Comparison of ENCODE assay signal across 9 cellular contexts in genomic region chr14:103108749-103109207, GRCh38. TPM values are rescaled to one million over a fixed set of nuclear protein-coding genes. Genes with fewer than 3 reads are reported as not detected.
A peak's percentile ranks its signal among the peaks of the same experiment; 100 is the strongest.
DNase-seq lines count a peak whose midpoint lies in the region; ATAC-seq, FAIRE-seq and TF ChIP-seq lines count a peak whose summit lies in the region.
"Had no signal": no experiment of that assay in that cellular context is flagged by ENCODE, and none has a peak within 500 bp of the region (broad histone marks: within the 10 kb centered on the region; RNA-seq: fewer than 3 reads in every experiment).

No MANE protein-coding gene starts in this region.

- no peaks in the 10 kb centered on the region for H3K79me2 ChIP-seq in astrocyte (ENCODE audit: insufficient read depth, low read length)

- TF ChIP-seq EP300 in stomach (IDR thresholded peaks at IDR 0.05) = no peak

- peak overlapping the region; percentile 59 for H3K4me2 ChIP-seq in astrocyte (ENCODE audit: low read length)

- intact Hi-C loops in activated CD4-positive, alpha-beta memory T cell treated with anti-CD3 and anti-CD28 coated beads for 36 hours (cut with micrococcal nuclease) = loop anchor here (5.0 kb wide), 1 partner anchor 79 kb away; no protein-coding TSS in a partner anchor
- intact Hi-C loops in stomach (cut with DNase I; ENCODE audit: low total_unique reads) (loop anchor here (10.0 kb wide), 1 partner anchor 186 kb away; no protein-coding TSS in a partner anchor), left ventricle myocardium inferior (cut with micrococcal nuclease) (loop anchor here (5.0 to 10.0 kb wide), 2 partner anchors 76 to 184 kb away; no protein-coding TSS in a partner anchor)

- H3K4me3 ChIP-seq in HUES48 (ENCODE audit: low read depth, low read length) = no peak overlapping the region
- H3K4me3 ChIP-seq in astrocyte (ENCODE audit: insufficient read depth, low read depth, low read length) = no peak overlapping the region
- H3K4me3 ChIP-seq in stomach = no peak overlapping the region
- H3K4me3 ChIP-seq in left ventricle myocardium inferior = no peak overlapping the region

- DNase-seq in activated CD4-positive, alpha-beta memory T cell treated with anti-CD3 and anti-CD28 coated beads for 36 hours = peak; percentile 60
- DNase-seq in activated CD4-positive, alpha-beta memory T cell treated with anti-CD3 and anti-CD28 coated beads, Interleukin-2, amount 10 ng/mL, durations not matched to agents 7 days and 5 days = no peak
- peak; percentile 20 for DNase-seq in astrocyte (ENCODE audit: low read depth)
- DNase-seq in stomach = no peak
- DNase-seq in left ventricle myocardium inferior = no peak
- DNase-seq: Calu3 had no signal

- no peak overlapping the region for H2AFZ ChIP-seq in astrocyte (ENCODE audit: low read depth, low read length)

- H3K9me3 ChIP-seq in HUES48 (ENCODE audit: control insufficient read depth, insufficient read depth, low read length) (no peaks in the 10 kb centered on the region), astrocyte (ENCODE audit: insufficient read depth, low read depth, low read length) (no peaks in the 10 kb centered on the region), stomach (no peaks in the 10 kb centered on the region), left ventricle myocardium inferior (replicated peaks) (no peaks in the 10 kb centered on the region)

- CTCF ChIA-PET in activated CD4-positive, alpha-beta memory T cell treated with anti-CD3 and anti-CD28 coated beads for 36 hours (lab: Charles Lee) = no interaction called here
- CTCF ChIA-PET in activated CD4-positive, alpha-beta memory T cell treated with anti-CD3 and anti-CD28 coated beads, Interleukin-2, amount 10 ng/mL, durations not matched to agents 7 days and 5 days (lab: Charles Lee) = no interaction called here

- 38 to 70% (median 57%) methylated on average over 4 to 9 of the region's 9 CpGs for WGBS in stomach, 5 donors

- no peak for TF ChIP-seq POLR2A in stomach (IDR thresholded peaks at IDR 0.05)

- no peak for FAIRE-seq in astrocyte (lab: Jason Lieb, UNC)

- TF ChIP-seq CTCF in astrocyte (IDR thresholded peaks at IDR 0.05; ENCODE audit: insufficient read depth, low read depth, low read length) (no peak), stomach (IDR thresholded peaks at IDR 0.05) (no peak), left ventricle myocardium inferior (IDR thresholded peaks at IDR 0.05; ENCODE audit: borderline replicate concordance) (no peak)

- H3K27ac ChIP-seq in HUES48 (ENCODE audit: low read depth, low read length) = peak overlapping the region; percentile 67
- H3K27ac ChIP-seq in astrocyte (ENCODE audit: low read depth, low read length) = peak overlapping the region; percentile 9
- H3K27ac ChIP-seq in stomach = peak overlapping the region in 4 of 5 donors; percentile 28 to 47 (median 38)
- H3K27ac ChIP-seq in left ventricle myocardium inferior (replicated peaks) = no peak overlapping the region

- no peak for ATAC-seq in HG02763 (IDR thresholded peaks at IDR 0.05; ENCODE audit: unreplicated experiment)
- no peak for ATAC-seq in GM18498 (IDR thresholded peaks at IDR 0.05; ENCODE audit: unreplicated experiment)

- H3K4me3 Mint-ChIP-seq in activated CD4-positive, alpha-beta memory T cell treated with anti-CD3 and anti-CD28 coated beads for 36 hours = no peak overlapping the region
- H3K4me3 Mint-ChIP-seq in activated CD4-positive, alpha-beta memory T cell treated with anti-CD3 and anti-CD28 coated beads, Interleukin-2, amount 10 ng/mL, durations not matched to agents 7 days and 5 days = no peak overlapping the region
- H3K4me3 Mint-ChIP-seq in astrocyte (ENCODE audit: unreplicated experiment) = no peak overlapping the region

- H3K9ac ChIP-seq in HUES48 (ENCODE audit: low read depth, low read length) (no peak overlapping the region), astrocyte (ENCODE audit: low read length) (no peak overlapping the region)

- peaks cover 19% of the 10 kb centered on the region for H3K27me3 Mint-ChIP-seq in activated CD4-positive, alpha-beta memory T cell treated with anti-CD3 and anti-CD28 coated beads for 36 hours
- peaks cover 11% of the 10 kb centered on the region for H3K27me3 Mint-ChIP-seq in activated CD4-positive, alpha-beta memory T cell treated with anti-CD3 and anti-CD28 coated beads, Interleukin-2, amount 10 ng/mL, durations not matched to agents 7 days and 5 days
- H3K27me3 Mint-ChIP-seq in astrocyte (ENCODE audit: low read depth, unreplicated experiment) = peaks cover 7% of the 10 kb centered on the region

- peaks cover 29% of the 10 kb centered on the region for H3K27me3 ChIP-seq in HUES48 (ENCODE audit: control insufficient read depth, insufficient read depth, low read length)
- H3K27me3 ChIP-seq in astrocyte (ENCODE audit: insufficient read depth, low read length) = peaks cover 9% of the 10 kb centered on the region
- peaks cover 0 to 19% (median 10%) of the 10 kb centered on the region in 3 donors for H3K27me3 ChIP-seq in stomach
- peaks cover 17% of the 10 kb centered on the region for H3K27me3 ChIP-seq in left ventricle myocardium inferior (ENCODE audit: low read depth)

- POLR2A ChIA-PET in activated CD4-positive, alpha-beta memory T cell treated with anti-CD3 and anti-CD28 coated beads for 36 hours (lab: Charles Lee) = no interaction called here
- POLR2A ChIA-PET in activated CD4-positive, alpha-beta memory T cell treated with anti-CD3 and anti-CD28 coated beads, Interleukin-2, amount 10 ng/mL, durations not matched to agents 7 days and 5 days (lab: Charles Lee) = interaction anchor here (0.7 kb wide), 1 partner anchor 523 kb away, joined by 3 read pairs; no protein-coding TSS in a partner anchor

- H3K36me3 ChIP-seq in HUES48 (ENCODE audit: control insufficient read depth, insufficient read depth, low read length) (no peaks in the 10 kb centered on the region), astrocyte (ENCODE audit: insufficient read depth, low read length) (no peaks in the 10 kb centered on the region), stomach (no peaks in the 10 kb centered on the region), left ventricle myocardium inferior (no peaks in the 10 kb centered on the region)

- no peak overlapping the region for H3K27ac Mint-ChIP-seq in activated CD4-positive, alpha-beta memory T cell treated with anti-CD3 and anti-CD28 coated beads for 36 hours
- H3K27ac Mint-ChIP-seq in activated CD4-positive, alpha-beta memory T cell treated with anti-CD3 and anti-CD28 coated beads, Interleukin-2, amount 10 ng/mL, durations not matched to agents 7 days and 5 days = no peak overlapping the region
- H3K27ac Mint-ChIP-seq in astrocyte (ENCODE audit: unreplicated experiment) = peak overlapping the region; percentile 18

- no peaks in the 10 kb centered on the region for H4K20me1 ChIP-seq in astrocyte (ENCODE audit: insufficient read depth, low read length)

- H3K4me1 ChIP-seq in HUES48 (ENCODE audit: control insufficient read depth, insufficient read depth, low read length) (peaks cover 29% of the 10 kb centered on the region), astrocyte (ENCODE audit: insufficient read depth, low read length) (peaks cover 33% of the 10 kb centered on the region), stomach (peaks cover 55 to 69% (median 57%) of the 10 kb centered on the region in 4 donors), left ventricle myocardium inferior (peaks cover 49% of the 10 kb centered on the region)

- H3K9me3 Mint-ChIP-seq in activated CD4-positive, alpha-beta memory T cell treated with anti-CD3 and anti-CD28 coated beads for 36 hours = no peaks in the 10 kb centered on the region
- no peaks in the 10 kb centered on the region for H3K9me3 Mint-ChIP-seq in activated CD4-positive, alpha-beta memory T cell treated with anti-CD3 and anti-CD28 coated beads, Interleukin-2, amount 10 ng/mL, durations not matched to agents 7 days and 5 days
- peaks cover 3% of the 10 kb centered on the region for H3K9me3 Mint-ChIP-seq in astrocyte (ENCODE audit: unreplicated experiment)

- H3K36me3 Mint-ChIP-seq in activated CD4-positive, alpha-beta memory T cell treated with anti-CD3 and anti-CD28 coated beads for 36 hours = no peaks in the 10 kb centered on the region
- H3K36me3 Mint-ChIP-seq in activated CD4-positive, alpha-beta memory T cell treated with anti-CD3 and anti-CD28 coated beads, Interleukin-2, amount 10 ng/mL, durations not matched to agents 7 days and 5 days (ENCODE audit: low read depth) = no peaks in the 10 kb centered on the region
- no peaks in the 10 kb centered on the region for H3K36me3 Mint-ChIP-seq in astrocyte (ENCODE audit: low read depth, unreplicated experiment)

- peaks cover 5% of the 10 kb centered on the region for H3K4me1 Mint-ChIP-seq in activated CD4-positive, alpha-beta memory T cell treated with anti-CD3 and anti-CD28 coated beads for 36 hours (ENCODE audit: low read depth)
- H3K4me1 Mint-ChIP-seq in activated CD4-positive, alpha-beta memory T cell treated with anti-CD3 and anti-CD28 coated beads, Interleukin-2, amount 10 ng/mL, durations not matched to agents 7 days and 5 days = peaks cover 5% of the 10 kb centered on the region
- peaks cover 11% of the 10 kb centered on the region for H3K4me1 Mint-ChIP-seq in astrocyte (ENCODE audit: low read depth, unreplicated experiment)

RNA-seq across cellular contexts. Expression of gene EXOC3L4, which starts 14.3 kb away (rescaled TPM):
- total RNA-seq in activated CD4-positive, alpha-beta memory T cell treated with anti-CD3 and anti-CD28 coated beads for 36 hours = not detected
- not detected for total RNA-seq in activated CD4-positive, alpha-beta memory T cell treated with anti-CD3 and anti-CD28 coated beads, Interleukin-2, amount 10 ng/mL, durations not matched to agents 7 days and 5 days
- total RNA-seq in astrocyte (not detected in 2 replicates), stomach (10 to 100 TPM in 3 of 5 donors, 1 to 10 TPM in 2; 1.3 to 82.8 (median 38.5) TPM), left ventricle myocardium inferior (0.66 TPM)
- polyA plus RNA-seq in stomach = 10 to 100 TPM in 2 of 3 donors, 1 to 10 TPM in 1; 9.9 to 21.6 (median 10.8) TPM

RNA-seq across cellular contexts. Expression of gene TNFAIP2, which starts 14.5 kb away (rescaled TPM):
- total RNA-seq in activated CD4-positive, alpha-beta memory T cell treated with anti-CD3 and anti-CD28 coated beads for 36 hours = under 1 TPM; 0.50 to 0.56 TPM
- total RNA-seq in activated CD4-positive, alpha-beta memory T cell treated with anti-CD3 and anti-CD28 coated beads, Interleukin-2, amount 10 ng/mL, durations not matched to agents 7 days and 5 days = under 1 TPM; 0.20 to 0.50 TPM
- total RNA-seq in astrocyte (24.9 and 29.5 TPM in 2 replicates), stomach (100 to 1,000 TPM in 2 of 5 donors, 10 to 100 TPM in 3; 30.7 to 279 (median 48.7) TPM), left ventricle myocardium inferior (40.1 TPM)
- polyA plus RNA-seq in stomach = 100 to 1,000 TPM in 1 of 3 donors, 10 to 100 TPM in 2; 63.8 to 211 (median 82.2) TPM

RNA-seq across cellular contexts. Expression of gene LBHD2, which starts 24.8 kb away (rescaled TPM):
- not detected for total RNA-seq in activated CD4-positive, alpha-beta memory T cell treated with anti-CD3 and anti-CD28 coated beads for 36 hours
- total RNA-seq in activated CD4-positive, alpha-beta memory T cell treated with anti-CD3 and anti-CD28 coated beads, Interleukin-2, amount 10 ng/mL, durations not matched to agents 7 days and 5 days = not detected
- total RNA-seq in astrocyte (not detected in 2 replicates), stomach (not detected), left ventricle myocardium inferior (not detected)
- polyA plus RNA-seq in stomach = not detected
- total RNA-seq: Calu3 had no signal

RNA-seq across cellular contexts. Expression of gene CDC42BPB, which starts 51.4 kb away (rescaled TPM):
- 1 to 10 TPM; 6.4 to 7.4 TPM for total RNA-seq in activated CD4-positive, alpha-beta memory T cell treated with anti-CD3 and anti-CD28 coated beads for 36 hours
- under 1 TPM; 0.78 to 0.81 TPM for total RNA-seq in activated CD4-positive, alpha-beta memory T cell treated with anti-CD3 and anti-CD28 coated beads, Interleukin-2, amount 10 ng/mL, durations not matched to agents 7 days and 5 days
- total RNA-seq in astrocyte = 116 and 119 TPM in 2 replicates
- 100 to 1,000 TPM in 4 of 5 donors, 10 to 100 TPM in 1; 85.2 to 400 (median 191) TPM for total RNA-seq in stomach
- polyA plus RNA-seq in stomach = 10 to 100 TPM; 16.3 to 23.7 (median 20.6) TPM
- 67.1 TPM for total RNA-seq in left ventricle myocardium inferior

Comparison
In these comparisons a context has a peak if more than half of its experiments do, and no peak if none do; other contexts are left out.
1. DNase-seq: peak in activated CD4-positive, alpha-beta memory T cell treated with anti-CD3 and anti-CD28 coated beads for 36 hours (single experiment) and astrocyte (single experiment); none in activated CD4-positive, alpha-beta memory T cell treated with anti-CD3 and anti-CD28 coated beads, Interleukin-2, amount 10 ng/mL, durations not matched to agents 7 days and 5 days (single experiment), stomach (single experiment) and left ventricle myocardium inferior (single experiment).
2. RNA of gene TNFAIP2, which starts 14.5 kb away (total RNA-seq): 30.7 to 279 TPM in stomach, 40.1 TPM in left ventricle myocardium inferior (single experiment) and 24.9 to 29.5 TPM in astrocyte; 0.50 to 0.56 TPM in activated CD4-positive, alpha-beta memory T cell treated with anti-CD3 and anti-CD28 coated beads for 36 hours and 0.20 to 0.50 TPM in activated CD4-positive, alpha-beta memory T cell treated with anti-CD3 and anti-CD28 coated beads, Interleukin-2, amount 10 ng/mL, durations not matched to agents 7 days and 5 days; every median in the first group is over 10 times any median in the second.